8 cellular contexts compared by ENCODE assay signal in the genomic region with DNA sequence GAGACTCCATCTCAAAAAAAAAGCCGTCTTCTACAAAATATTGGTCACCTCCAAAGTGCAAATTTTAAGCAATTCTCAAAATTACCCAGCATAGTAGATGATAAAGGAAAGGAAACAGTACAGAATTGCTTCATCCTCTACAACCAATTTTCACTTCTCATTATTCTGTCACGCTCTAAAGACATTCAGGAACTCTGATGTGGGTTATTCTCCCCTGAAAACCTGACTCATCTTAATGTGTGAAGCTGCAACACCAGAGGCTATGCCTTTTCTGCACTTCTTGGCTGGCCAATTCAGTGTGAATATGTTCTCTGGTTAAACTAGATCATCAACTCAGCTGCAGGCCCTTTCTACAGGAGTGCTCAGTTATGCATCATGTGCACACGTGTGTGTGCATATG. TPM values are rescaled to one million over a fixed set of nuclear protein-coding genes. Genes with fewer than 3 reads are reported as not detected.
DNase-seq lines count a peak whose midpoint lies in the region; ATAC-seq, FAIRE-seq and TF ChIP-seq lines count a peak whose summit lies in the region.

No MANE protein-coding gene starts in this region.

- H3K9me3 ChIP-seq in stomach smooth muscle (ENCODE audit: control insufficient read depth in 2 of 2, low read length in 2 of 2) (no peaks in the 10 kb centered on the region), tibial artery (peaks cover 0 to 10% (median 6%) of the 10 kb centered on the region in 3 donors)

- TF ChIP-seq POLR2A in GM12891 (IDR thresholded peaks at IDR 0.05; ENCODE audit: low read depth, low read length): no peak

- H3K9ac ChIP-seq in stomach smooth muscle (ENCODE audit: low read length in 2 of 2): no peak overlapping the region

- peaks cover 0 to 2% of the 10 kb centered on the region in 2 donors for H3K36me3 ChIP-seq in stomach smooth muscle (ENCODE audit: control insufficient read depth in 2 of 2, insufficient read depth in 2 of 2, low read length in 2 of 2)
- no peaks in the 10 kb centered on the region for H3K36me3 ChIP-seq in tibial artery

- H3K9me3 Mint-ChIP-seq in activated naive CD8-positive, alpha-beta T cell (ENCODE audit: low read depth): peaks cover 15% of the 10 kb centered on the region

- H3K4me1 ChIP-seq in stomach smooth muscle (ENCODE audit: control insufficient read depth, insufficient read depth, low read length) (peaks cover 23% of the 10 kb centered on the region), tibial artery (no peaks in the 10 kb centered on the region)

- peak; percentile 91 for FAIRE-seq in GM12891 (lab: Jason Lieb, UNC)

- peaks cover 68% of the 10 kb centered on the region for H3K4me1 Mint-ChIP-seq in activated naive CD8-positive, alpha-beta T cell (ENCODE audit: low read depth)

- H3K27ac ChIP-seq in stomach smooth muscle (ENCODE audit: low read length) (peak overlapping the region; percentile 61), tibial artery (no peak overlapping the region)

- H3K4me3 Mint-ChIP-seq in activated naive CD8-positive, alpha-beta T cell: peak overlapping the region; percentile 64

- no peaks in the 10 kb centered on the region for H3K27me3 Mint-ChIP-seq in activated naive CD8-positive, alpha-beta T cell

- H3K27me3 ChIP-seq in stomach smooth muscle (ENCODE audit: control insufficient read depth in 1 of 2, insufficient read depth in 2 of 2, low read length in 2 of 2) (no peaks in the 10 kb centered on the region), tibial artery (no peaks in the 10 kb centered on the region)

- peak overlapping the region; percentile 85 for H3K27ac Mint-ChIP-seq in activated naive CD8-positive, alpha-beta T cell

- H3K36me3 Mint-ChIP-seq in activated naive CD8-positive, alpha-beta T cell: peaks cover 42% of the 10 kb centered on the region

- TF ChIP-seq CTCF in GM20000 (IDR thresholded peaks at IDR 0.05; ENCODE audit: extremely low read depth, missing control alignments): no peak
- TF ChIP-seq CTCF in tibial artery (IDR thresholded peaks at IDR 0.05): no peak

- DNase-seq in GM12891 (ENCODE audit: insufficient read length, low spot score): no peak
- DNase-seq in GM20000 (ENCODE audit: low spot score): peak; percentile 76
- DNase-seq in NCI-H69 (lab: John Stamatoyannopoulos, UW): no peak
- DNase-seq in tibial artery: no peak
- no peak for DNase-seq in NCI-H524 treated with DMSO at 0.1 percent for 48 hours (lab: John Stamatoyannopoulos, UW)

- ATAC-seq in HG03469 (IDR thresholded peaks at IDR 0.05; ENCODE audit: unreplicated experiment): peak; percentile 98

- H3K4me3 ChIP-seq in stomach smooth muscle (ENCODE audit: low read length in 2 of 2): peak overlapping the region; percentile 3 to 24
- H3K4me3 ChIP-seq in tibial artery: no peak overlapping the region

- intact Hi-C loops in tibial artery (cut with DNase I; ENCODE audit: low total_unique reads): no loop called here

TF ChIP-seq in GM12891, 5 proteins besides CTCF, POLR2A, EP300 and RAD21:
- TF ChIP-seq POU2F2 (IDR thresholded peaks at IDR 0.05; ENCODE audit: low read depth, low read length) (peak; percentile 68), PAX5 (IDR thresholded peaks at IDR 0.05; ENCODE audit: insufficient read depth, low read length, severe bottlenecking) (no peak), SPI1 (IDR thresholded peaks at IDR 0.05; ENCODE audit: low read depth, low read length) (peak; percentile 91), TAF1 (IDR thresholded peaks at IDR 0.05; ENCODE audit: low read depth, low read length) (no peak)

RNA-seq across cellular contexts. Expression of a gene that starts 11.0 kb away (rescaled TPM):
- polyA plus RNA-seq in GM12891 (2012; ENCODE audit: low read depth, missing spikeins): not detected

RNA-seq across cellular contexts. Expression of a gene that starts 57.6 kb away (rescaled TPM):
- not detected for polyA plus RNA-seq in GM12891 (2012; ENCODE audit: low read depth, missing spikeins)

Comparison
In these comparisons a context has a peak if more than half of its experiments do, and no peak if none do; other contexts are left out.
1. H3K4me3 ChIP-seq: peak in stomach smooth muscle (2 of 2); none in tibial artery (0 of 2).